22 cellular contexts compared by ENCODE assay signal in genomic region chr17:70920416-70920815, GRCh38.
"Had no signal": no experiment of that assay in that cellular context is flagged by ENCODE, and none has a peak within 500 bp of the region (broad histone marks: within the 10 kb centered on the region; RNA-seq: fewer than 3 reads in every experiment).

No MANE protein-coding gene starts in this region.

- ATAC-seq: effector memory CD8-positive, alpha-beta T cell; esophagus mucosa; foreskin keratinocyte; gastrocnemius medialis; gastroesophageal sphincter; heart left ventricle; heart right ventricle had no signal

- H3K27me3 Mint-ChIP-seq: dendritic cell treated with granulocyte-macrophage colony-stimulating factor and Interleukin-4, amounts not matched to agents 40 ng/mL and 50 ng/mL, for 4 days; effector memory CD8-positive, alpha-beta T cell had no signal

- DNase-seq: colonic mucosa; cortex of kidney; dermis blood vessel endothelial cell; dorsolateral prefrontal cortex; effector CD4-positive, alpha-beta T cell; effector CD8-positive, alpha-beta T cell; effector memory CD4-positive, alpha-beta T cell; effector memory CD8-positive, alpha-beta T cell; endodermal cell; erythroblast; esophagus squamous epithelium; foreskin fibroblast; foreskin keratinocyte; foreskin melanocyte; gastrocnemius medialis; glutamatergic neuron; head of caudate nucleus; heart left ventricle; heart right ventricle had no signal

- H3K4me3 Mint-ChIP-seq: dendritic cell treated with granulocyte-macrophage colony-stimulating factor and Interleukin-4, amounts not matched to agents 40 ng/mL and 50 ng/mL, for 4 days; effector memory CD8-positive, alpha-beta T cell; endodermal cell had no signal

- H3K27ac Mint-ChIP-seq: dendritic cell treated with granulocyte-macrophage colony-stimulating factor and Interleukin-4, amounts not matched to agents 40 ng/mL and 50 ng/mL, for 4 days; effector memory CD8-positive, alpha-beta T cell; endodermal cell had no signal

- H3K4me1 Mint-ChIP-seq: endodermal cell had no signal
